ENCODE assay signal across 1 cellular context in the genomic region with DNA sequence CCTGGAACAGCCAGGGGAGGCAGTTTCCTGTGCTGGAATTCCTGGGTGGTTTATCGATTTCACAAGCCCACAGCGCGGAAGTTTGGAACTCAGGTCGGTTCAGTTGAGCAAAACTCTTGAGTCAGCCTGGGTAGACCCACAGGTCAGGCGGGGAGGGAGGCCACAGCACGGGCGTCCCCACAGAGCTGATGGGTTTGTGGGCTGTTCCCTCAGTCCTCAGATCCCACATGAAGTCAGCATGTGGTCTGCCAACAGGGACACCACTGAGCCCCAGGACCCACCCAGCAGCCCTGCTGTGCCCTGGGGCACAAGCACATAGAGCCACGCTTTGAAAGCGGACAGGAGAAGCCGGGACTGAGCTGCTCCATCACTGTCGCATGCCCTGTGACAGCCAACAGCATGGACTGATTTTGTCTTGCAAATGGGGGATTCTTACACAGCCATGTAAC.
TF ChIP-seq lines count a peak whose summit lies in the region.

No MANE protein-coding gene starts in this region.

TF ChIP-seq in HEK293, 187 proteins besides CTCF, POLR2A, EP300 and RAD21 (continued from another document):
- TF ChIP-seq, protein P1, sequence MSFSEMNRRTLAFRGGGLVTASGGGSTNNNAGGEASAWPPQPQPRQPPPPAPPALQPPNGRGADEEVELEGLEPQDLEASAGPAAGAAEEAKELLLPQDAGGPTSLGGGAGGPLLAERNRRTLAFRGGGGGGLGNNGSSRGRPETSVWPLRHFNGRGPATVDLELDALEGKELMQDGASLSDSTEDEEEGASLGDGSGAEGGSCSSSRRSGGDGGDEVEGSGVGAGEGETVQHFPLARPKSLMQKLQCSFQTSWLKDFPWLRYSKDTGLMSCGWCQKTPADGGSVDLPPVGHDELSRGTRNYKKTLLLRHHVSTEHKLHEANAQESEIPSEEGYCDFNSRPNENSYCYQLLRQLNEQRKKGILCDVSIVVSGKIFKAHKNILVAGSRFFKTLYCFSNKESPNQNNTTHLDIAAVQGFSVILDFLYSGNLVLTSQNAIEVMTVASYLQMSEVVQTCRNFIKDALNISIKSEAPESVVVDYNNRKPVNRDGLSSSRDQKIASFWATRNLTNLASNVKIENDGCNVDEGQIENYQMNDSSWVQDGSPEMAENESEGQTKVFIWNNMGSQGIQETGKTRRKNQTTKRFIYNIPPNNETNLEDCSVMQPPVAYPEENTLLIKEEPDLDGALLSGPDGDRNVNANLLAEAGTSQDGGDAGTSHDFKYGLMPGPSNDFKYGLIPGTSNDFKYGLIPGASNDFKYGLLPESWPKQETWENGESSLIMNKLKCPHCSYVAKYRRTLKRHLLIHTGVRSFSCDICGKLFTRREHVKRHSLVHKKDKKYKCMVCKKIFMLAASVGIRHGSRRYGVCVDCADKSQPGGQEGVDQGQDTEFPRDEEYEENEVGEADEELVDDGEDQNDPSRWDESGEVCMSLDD (tag by site-specific recombination; IDR thresholded peaks at IDR 0.05), result no peak
- TF ChIP-seq ZNF324 (tag by site-specific recombination; IDR thresholded peaks at IDR 0.05), result no peak
